27 cellular contexts compared by ENCODE assay signal in the genomic region with DNA sequence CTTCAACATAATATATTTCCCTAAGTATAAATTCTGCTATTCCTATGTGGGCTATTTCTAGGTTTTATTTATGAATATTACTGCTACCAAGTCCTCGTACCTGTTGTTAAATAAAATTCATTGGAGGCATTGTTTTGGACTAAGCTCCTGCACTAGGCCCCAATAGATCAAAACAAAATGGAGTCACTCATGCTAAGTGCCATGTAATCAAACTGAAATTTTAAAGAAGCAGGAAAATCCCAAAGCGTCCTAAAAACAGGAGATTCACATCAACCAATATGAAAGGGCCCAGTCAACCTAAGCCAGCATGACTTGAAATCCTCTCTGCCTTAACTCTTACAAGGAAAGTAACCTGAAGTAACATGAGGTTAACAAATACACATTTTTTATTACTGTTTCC.
"Had no signal": no experiment of that assay in that cellular context is flagged by ENCODE, and none has a peak within 500 bp of the region (broad histone marks: within the 10 kb centered on the region; RNA-seq: fewer than 3 reads in every experiment).

No MANE protein-coding gene starts in this region.

- H3K27me3 ChIP-seq: esophagus squamous epithelium, gastrocnemius medialis, heart right ventricle, left lung had no signal

- H3K9me3 Mint-ChIP-seq: endodermal cell, naive B cell had no signal

- H3K27ac ChIP-seq: epithelial cell of prostate, esophagus squamous epithelium, gastrocnemius medialis, heart right ventricle, left lung, lower lobe of right lung had no signal

- H3K4me3 ChIP-seq: esophagus squamous epithelium, gastrocnemius medialis, heart right ventricle, left lung, lower lobe of right lung, mucosa of descending colon had no signal

- H3K36me3 Mint-ChIP-seq: mesothelial cell of epicardium; naive B cell; naive thymus-derived CD8-positive, alpha-beta T cell had no signal

- H3K27me3 Mint-ChIP-seq: dendritic cell treated with granulocyte-macrophage colony-stimulating factor and Interleukin-4, amounts not matched to agents 40 ng/mL and 50 ng/mL, for 4 days; effector memory CD8-positive, alpha-beta T cell; naive B cell; naive thymus-derived CD8-positive, alpha-beta T cell had no signal

- H3K27ac Mint-ChIP-seq: dendritic cell treated with granulocyte-macrophage colony-stimulating factor and Interleukin-4, amounts not matched to agents 40 ng/mL and 50 ng/mL, for 4 days; effector memory CD8-positive, alpha-beta T cell; endodermal cell; mesothelial cell of epicardium; naive B cell; naive thymus-derived CD8-positive, alpha-beta T cell had no signal

- FAIRE-seq: islet of Langerhans, keratinocyte had no signal

- DNase-seq: cortex of kidney; effector CD8-positive, alpha-beta T cell; effector memory CD8-positive, alpha-beta T cell; endodermal cell; erythroblast; esophagus squamous epithelium; foreskin fibroblast; foreskin melanocyte; gastrocnemius medialis; glutamatergic neuron; head of caudate nucleus; heart right ventricle; hippocampal formation; left cardiac atrium; left lung; left ventricle myocardium superior; lower lobe of right lung; mesenchymal stem cell; mucosa of descending colon; naive B cell; naive thymus-derived CD8-positive, alpha-beta T cell had no signal

- H3K36me3 ChIP-seq: esophagus squamous epithelium, gastrocnemius medialis, heart right ventricle, left lung, lower lobe of right lung had no signal

- H3K4me3 Mint-ChIP-seq: dendritic cell treated with granulocyte-macrophage colony-stimulating factor and Interleukin-4, amounts not matched to agents 40 ng/mL and 50 ng/mL, for 4 days; effector memory CD8-positive, alpha-beta T cell; endodermal cell; mesothelial cell of epicardium; naive B cell; naive thymus-derived CD8-positive, alpha-beta T cell had no signal

- H3K9me3 ChIP-seq: esophagus squamous epithelium, gastrocnemius medialis, heart right ventricle, left lung, lower lobe of right lung, mucosa of descending colon had no signal

- H3K4me1 ChIP-seq: esophagus squamous epithelium, gastrocnemius medialis, heart right ventricle, left lung, lower lobe of right lung had no signal

- ATAC-seq: effector memory CD8-positive, alpha-beta T cell; esophagus mucosa; gastrocnemius medialis; heart right ventricle; left cardiac atrium; left lung; left ventricle myocardium superior; lower lobe of right lung; mucosa of descending colon; naive thymus-derived CD8-positive, alpha-beta T cell had no signal

- H3K4me1 Mint-ChIP-seq: endodermal cell; mesothelial cell of epicardium; naive B cell; naive thymus-derived CD8-positive, alpha-beta T cell had no signal
